In the genomic region with DNA sequence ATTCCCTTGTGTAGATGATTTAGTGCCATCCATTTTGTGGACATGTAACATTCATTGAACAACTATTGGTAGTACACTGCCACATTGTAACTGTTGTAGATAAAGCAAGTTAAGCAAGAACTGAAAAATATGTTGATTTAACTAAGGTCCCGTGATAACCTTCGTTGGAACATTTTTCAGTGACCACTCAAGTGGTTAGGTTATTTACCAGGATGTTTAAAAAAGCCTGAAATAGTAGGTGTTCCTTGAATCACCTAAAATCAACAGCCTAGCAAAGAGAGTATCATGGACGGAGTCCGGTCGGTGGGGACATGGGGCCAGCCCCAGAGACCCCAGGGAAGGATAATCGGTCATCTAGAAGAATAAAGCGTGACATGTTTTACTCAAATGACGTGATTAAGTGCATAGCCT, we compare ENCODE assay signal across 1 cellular context.
TF ChIP-seq lines count a peak whose summit lies in the region.

No MANE protein-coding gene starts in this region.

TF ChIP-seq in H1, 55 proteins besides CTCF, POLR2A, EP300 and RAD21 (continued from another document):
- TF ChIP-seq HDAC6 (IDR thresholded peaks at IDR 0.05; ENCODE audit: low read depth, low read length) (no peak), CREB1 (IDR thresholded peaks at IDR 0.05) (no peak), KDM4A (IDR thresholded peaks at IDR 0.05; ENCODE audit: low read depth, low read length, severe bottlenecking) (no peak), EGR1 (IDR thresholded peaks at IDR 0.05; ENCODE audit: borderline replicate concordance, low read depth, low read length) (no peak), TAF7 (optimal IDR thresholded peaks at IDR 0.05; ENCODE audit: borderline replicate concordance, low read depth, low read length) (no peak), CTBP2 (IDR thresholded peaks at IDR 0.05; ENCODE audit: borderline replicate concordance, insufficient read depth, insufficient read length, low read length) (no peak), ZNF274 (IDR thresholded peaks at IDR 0.05; ENCODE audit: borderline replicate concordance, extremely low read depth, low read length) (no peak), RFX5 (IDR thresholded peaks at IDR 0.05; ENCODE audit: borderline replicate concordance, low read depth, low read length) (no peak), JUN (IDR thresholded peaks at IDR 0.05; ENCODE audit: low read depth, low read length) (no peak), CBX8 (IDR thresholded peaks at IDR 0.05; ENCODE audit: borderline replicate concordance, low read depth, low read length) (no peak), JUND (IDR thresholded peaks at IDR 0.05; ENCODE audit: low read length) (no peak)
- TF ChIP-seq, protein P1, sequence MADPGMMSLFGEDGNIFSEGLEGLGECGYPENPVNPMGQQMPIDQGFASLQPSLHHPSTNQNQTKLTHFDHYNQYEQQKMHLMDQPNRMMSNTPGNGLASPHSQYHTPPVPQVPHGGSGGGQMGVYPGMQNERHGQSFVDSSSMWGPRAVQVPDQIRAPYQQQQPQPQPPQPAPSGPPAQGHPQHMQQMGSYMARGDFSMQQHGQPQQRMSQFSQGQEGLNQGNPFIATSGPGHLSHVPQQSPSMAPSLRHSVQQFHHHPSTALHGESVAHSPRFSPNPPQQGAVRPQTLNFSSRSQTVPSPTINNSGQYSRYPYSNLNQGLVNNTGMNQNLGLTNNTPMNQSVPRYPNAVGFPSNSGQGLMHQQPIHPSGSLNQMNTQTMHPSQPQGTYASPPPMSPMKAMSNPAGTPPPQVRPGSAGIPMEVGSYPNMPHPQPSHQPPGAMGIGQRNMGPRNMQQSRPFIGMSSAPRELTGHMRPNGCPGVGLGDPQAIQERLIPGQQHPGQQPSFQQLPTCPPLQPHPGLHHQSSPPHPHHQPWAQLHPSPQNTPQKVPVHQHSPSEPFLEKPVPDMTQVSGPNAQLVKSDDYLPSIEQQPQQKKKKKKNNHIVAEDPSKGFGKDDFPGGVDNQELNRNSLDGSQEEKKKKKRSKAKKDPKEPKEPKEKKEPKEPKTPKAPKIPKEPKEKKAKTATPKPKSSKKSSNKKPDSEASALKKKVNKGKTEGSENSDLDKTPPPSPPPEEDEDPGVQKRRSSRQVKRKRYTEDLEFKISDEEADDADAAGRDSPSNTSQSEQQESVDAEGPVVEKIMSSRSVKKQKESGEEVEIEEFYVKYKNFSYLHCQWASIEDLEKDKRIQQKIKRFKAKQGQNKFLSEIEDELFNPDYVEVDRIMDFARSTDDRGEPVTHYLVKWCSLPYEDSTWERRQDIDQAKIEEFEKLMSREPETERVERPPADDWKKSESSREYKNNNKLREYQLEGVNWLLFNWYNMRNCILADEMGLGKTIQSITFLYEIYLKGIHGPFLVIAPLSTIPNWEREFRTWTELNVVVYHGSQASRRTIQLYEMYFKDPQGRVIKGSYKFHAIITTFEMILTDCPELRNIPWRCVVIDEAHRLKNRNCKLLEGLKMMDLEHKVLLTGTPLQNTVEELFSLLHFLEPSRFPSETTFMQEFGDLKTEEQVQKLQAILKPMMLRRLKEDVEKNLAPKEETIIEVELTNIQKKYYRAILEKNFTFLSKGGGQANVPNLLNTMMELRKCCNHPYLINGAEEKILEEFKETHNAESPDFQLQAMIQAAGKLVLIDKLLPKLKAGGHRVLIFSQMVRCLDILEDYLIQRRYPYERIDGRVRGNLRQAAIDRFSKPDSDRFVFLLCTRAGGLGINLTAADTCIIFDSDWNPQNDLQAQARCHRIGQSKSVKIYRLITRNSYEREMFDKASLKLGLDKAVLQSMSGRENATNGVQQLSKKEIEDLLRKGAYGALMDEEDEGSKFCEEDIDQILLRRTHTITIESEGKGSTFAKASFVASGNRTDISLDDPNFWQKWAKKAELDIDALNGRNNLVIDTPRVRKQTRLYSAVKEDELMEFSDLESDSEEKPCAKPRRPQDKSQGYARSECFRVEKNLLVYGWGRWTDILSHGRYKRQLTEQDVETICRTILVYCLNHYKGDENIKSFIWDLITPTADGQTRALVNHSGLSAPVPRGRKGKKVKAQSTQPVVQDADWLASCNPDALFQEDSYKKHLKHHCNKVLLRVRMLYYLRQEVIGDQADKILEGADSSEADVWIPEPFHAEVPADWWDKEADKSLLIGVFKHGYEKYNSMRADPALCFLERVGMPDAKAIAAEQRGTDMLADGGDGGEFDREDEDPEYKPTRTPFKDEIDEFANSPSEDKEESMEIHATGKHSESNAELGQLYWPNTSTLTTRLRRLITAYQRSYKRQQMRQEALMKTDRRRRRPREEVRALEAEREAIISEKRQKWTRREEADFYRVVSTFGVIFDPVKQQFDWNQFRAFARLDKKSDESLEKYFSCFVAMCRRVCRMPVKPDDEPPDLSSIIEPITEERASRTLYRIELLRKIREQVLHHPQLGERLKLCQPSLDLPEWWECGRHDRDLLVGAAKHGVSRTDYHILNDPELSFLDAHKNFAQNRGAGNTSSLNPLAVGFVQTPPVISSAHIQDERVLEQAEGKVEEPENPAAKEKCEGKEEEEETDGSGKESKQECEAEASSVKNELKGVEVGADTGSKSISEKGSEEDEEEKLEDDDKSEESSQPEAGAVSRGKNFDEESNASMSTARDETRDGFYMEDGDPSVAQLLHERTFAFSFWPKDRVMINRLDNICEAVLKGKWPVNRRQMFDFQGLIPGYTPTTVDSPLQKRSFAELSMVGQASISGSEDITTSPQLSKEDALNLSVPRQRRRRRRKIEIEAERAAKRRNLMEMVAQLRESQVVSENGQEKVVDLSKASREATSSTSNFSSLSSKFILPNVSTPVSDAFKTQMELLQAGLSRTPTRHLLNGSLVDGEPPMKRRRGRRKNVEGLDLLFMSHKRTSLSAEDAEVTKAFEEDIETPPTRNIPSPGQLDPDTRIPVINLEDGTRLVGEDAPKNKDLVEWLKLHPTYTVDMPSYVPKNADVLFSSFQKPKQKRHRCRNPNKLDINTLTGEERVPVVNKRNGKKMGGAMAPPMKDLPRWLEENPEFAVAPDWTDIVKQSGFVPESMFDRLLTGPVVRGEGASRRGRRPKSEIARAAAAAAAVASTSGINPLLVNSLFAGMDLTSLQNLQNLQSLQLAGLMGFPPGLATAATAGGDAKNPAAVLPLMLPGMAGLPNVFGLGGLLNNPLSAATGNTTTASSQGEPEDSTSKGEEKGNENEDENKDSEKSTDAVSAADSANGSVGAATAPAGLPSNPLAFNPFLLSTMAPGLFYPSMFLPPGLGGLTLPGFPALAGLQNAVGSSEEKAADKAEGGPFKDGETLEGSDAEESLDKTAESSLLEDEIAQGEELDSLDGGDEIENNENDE (IDR thresholded peaks at IDR 0.05; ENCODE audit: insufficient replicate concordance, low read length): no peak
